Comparison of ENCODE assay signal across 9 cellular contexts in genomic region chr2:232781765-232782164, GRCh38. TPM values are rescaled to one million over a fixed set of nuclear protein-coding genes. Genes with fewer than 3 reads are reported as not detected.
A peak's percentile ranks its signal among the peaks of the same experiment; 100 is the strongest.
DNase-seq lines count a peak whose midpoint lies in the region; ATAC-seq and TF ChIP-seq lines count a peak whose summit lies in the region.
"Had no signal": no experiment of that assay in that cellular context is flagged by ENCODE, and none has a peak within 500 bp of the region (broad histone marks: within the 10 kb centered on the region; RNA-seq: fewer than 3 reads in every experiment).

No MANE protein-coding gene starts in this region.

- no peaks in the 10 kb centered on the region for H3K36me3 ChIP-seq in kidney epithelial cell (ENCODE audit: control insufficient read depth, insufficient read depth, low read length)

- H3K4me3 ChIP-seq in kidney epithelial cell (ENCODE audit: low read depth, low read length) = no peak overlapping the region
- H3K4me3 ChIP-seq: thoracic aorta had no signal

- no peak for TF ChIP-seq CTCF in kidney epithelial cell (IDR thresholded peaks at IDR 0.05; ENCODE audit: insufficient read depth, low read length, poor library complexity, severe bottlenecking)

- DNase-seq in stimulated activated naive CD4-positive, alpha-beta T cell treated with Interleukin-2 at 50 U/mL for 16 hours (lab: John Stamatoyannopoulos, UW) = peak; percentile 11
- no peak for DNase-seq in stimulated activated naive CD4-positive, alpha-beta T cell (lab: John Stamatoyannopoulos, UW)
- DNase-seq in T-helper 22 cell (ENCODE audit: low read depth) (peak; percentile 23), kidney epithelial cell (ENCODE audit: low read depth) (peak; percentile 97), KBM-7 (no peak), NCI-H82 (lab: John Stamatoyannopoulos, UW) (no peak)

- in situ Hi-C loops in KBM-7 (cut with MboI; ENCODE audit: low pct_unique_long_range_greater_than_20kb, low sequenced_read_pairs) = no loop called here

- no peaks in the 10 kb centered on the region for H3K27me3 ChIP-seq in kidney epithelial cell (ENCODE audit: control insufficient read depth, insufficient read depth, low read length)

- peak; percentile 90 for ATAC-seq in HG03060 (IDR thresholded peaks at IDR 0.05; ENCODE audit: low read depth, unreplicated experiment)
- no peak for ATAC-seq in HG02970 (IDR thresholded peaks at IDR 0.05; ENCODE audit: low FRiP score, unreplicated experiment)

RNA-seq across cellular contexts. Expression of gene KCNJ13, which starts 5.4 kb away (rescaled TPM):
- total RNA-seq in kidney epithelial cell = not detected in 2 replicates
- total RNA-seq: thoracic aorta had no signal

Comparison
In these comparisons a context has a peak if more than half of its experiments do, and no peak if none do; other contexts are left out.
1. DNase-seq: peak in stimulated activated naive CD4-positive, alpha-beta T cell treated with Interleukin-2 at 50 U/mL for 16 hours (single experiment), T-helper 22 cell (single experiment) and kidney epithelial cell (single experiment); none in stimulated activated naive CD4-positive, alpha-beta T cell (0 of 6), KBM-7 (single experiment) and NCI-H82 (single experiment).